In the genomic region with DNA sequence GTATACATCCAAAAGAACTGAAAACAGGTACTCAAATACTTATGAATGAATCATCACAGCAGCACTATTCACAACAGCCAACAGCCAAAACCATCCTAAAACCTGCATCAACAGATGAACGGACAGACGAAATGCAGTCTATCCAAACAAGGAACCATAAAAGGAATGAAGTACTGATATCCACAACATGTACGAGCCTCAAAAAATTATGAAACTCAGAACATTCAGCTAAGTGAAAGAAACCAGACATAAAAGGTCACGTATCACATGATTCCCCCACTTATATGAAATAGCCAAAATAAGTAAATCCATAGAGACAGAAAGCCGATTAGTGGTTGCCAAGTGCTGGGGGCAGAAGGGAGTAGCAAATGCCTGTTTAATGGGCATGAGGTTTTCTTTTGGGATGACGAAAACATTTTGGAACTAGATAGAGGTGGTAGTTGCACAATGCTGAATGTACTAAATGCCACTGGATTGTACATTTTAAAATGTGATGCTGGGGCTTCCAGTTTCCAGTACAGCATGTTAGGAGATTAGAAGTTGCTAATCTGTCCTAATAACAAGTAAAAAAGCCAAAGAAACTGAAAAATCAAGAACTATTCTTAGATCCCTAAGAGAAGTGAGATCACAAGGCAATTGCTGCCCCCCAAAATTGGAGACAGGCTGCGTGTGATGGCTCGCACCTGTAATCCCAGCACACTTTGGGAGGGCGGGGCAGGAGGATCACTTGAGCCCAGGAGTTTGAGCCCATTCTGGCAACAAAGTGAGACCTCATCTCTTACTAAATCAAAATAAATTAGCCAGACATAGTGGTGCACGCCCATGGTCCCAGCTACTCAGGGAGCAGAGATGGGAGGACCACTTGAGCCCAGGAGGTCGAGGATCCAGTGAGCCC, we compare ENCODE assay signal across 10 cellular contexts. TPM values are rescaled to one million over a fixed set of nuclear protein-coding genes. Genes with fewer than 3 reads are reported as not detected.
A peak's percentile ranks its signal among the peaks of the same experiment; 100 is the strongest.
DNase-seq lines count a peak whose midpoint lies in the region; ATAC-seq and TF ChIP-seq lines count a peak whose summit lies in the region.
"Had no signal": no experiment of that assay in that cellular context is flagged by ENCODE, and none has a peak within 500 bp of the region (broad histone marks: within the 10 kb centered on the region; RNA-seq: fewer than 3 reads in every experiment).

No MANE protein-coding gene starts in this region.

- in situ Hi-C loops in IMR-90 (cut with MboI; ENCODE audit: low sequenced_read_pairs), result loop anchor here (5.0 kb wide), 1 partner anchor 51 kb away; no protein-coding TSS in a partner anchor

- no peak overlapping the region; the same call in 1 of the 2 replicates for H3K27ac ChIP-seq in IMR-90 (ENCODE audit: insufficient read depth, low read length)
- H3K27ac ChIP-seq: brain microvascular endothelial cell had no signal

- H3K4ac ChIP-seq in IMR-90 (ENCODE audit: low read depth, low read length), result no peak overlapping the region

- no peak overlapping the region for H3K9ac ChIP-seq in IMR-90 (ENCODE audit: low read depth, low read length)

- H4K5ac ChIP-seq in IMR-90 (ENCODE audit: low read depth, low read length), result no peak overlapping the region

- no peak overlapping the region for H2AK5ac ChIP-seq in IMR-90 (ENCODE audit: low read depth, low read length)

- H3K9me1 ChIP-seq in IMR-90 (ENCODE audit: insufficient read depth, low read length), result peaks cover 11% of the 10 kb centered on the region

- H3K9me3 ChIP-seq in IMR-90 (ENCODE audit: control insufficient read depth, insufficient read depth, low read length), result no peaks in the 10 kb centered on the region

- H3K4me2 ChIP-seq in IMR-90 (ENCODE audit: low read depth, low read length), result no peak overlapping the region

- H3K18ac ChIP-seq in IMR-90 (ENCODE audit: low read depth, low read length), result no peak overlapping the region

- WGBS in IMR-90 (ENCODE audit: extremely low coverage in 2 of 2, insufficient read length in 1 of 2), 2 experiments, result 80% methylated on average over 1 of the region's 11 CpGs; no CpG with 5 or more reads in 1 of the 2 experiments

- H2AK9ac ChIP-seq in IMR-90 (replicated peaks; ENCODE audit: low read depth, low read length, poor library complexity), result no peak overlapping the region

- BruUV-seq in IMR-90 (replicated peaks; lab: Mats Ljungman, UMichigan), result no TSS peak

- POLR2A ChIA-PET in IMR-90 (lab: Charles Lee; ENCODE audit: unreplicated experiment), result no interaction called here

- H2BK120ac ChIP-seq in IMR-90 (ENCODE audit: low read depth, low read length), result no peak overlapping the region

- TF ChIP-seq CTCF in AG10803 (conservative IDR thresholded peaks at IDR 0.05; ENCODE audit: low read length) (no peak), IMR-90 (conservative IDR thresholded peaks at IDR 0.05; ENCODE audit: low read depth, low read length) (no peak), choroid plexus epithelial cell (conservative IDR thresholded peaks at IDR 0.05; ENCODE audit: low read depth, low read length) (no peak)

- intact Hi-C loops in IMR-90 (cut with micrococcal nuclease), result no loop called here

- H3K79me1 ChIP-seq in IMR-90 (ENCODE audit: low read depth in 1 of 2, low read length in 2 of 2), result peaks cover 36 to 73% of the 10 kb centered on the region in 2 experiments

- no peaks in the 10 kb centered on the region for H3K27me3 ChIP-seq in IMR-90 (ENCODE audit: control insufficient read depth, insufficient read depth, low read length)
- H3K27me3 ChIP-seq: brain microvascular endothelial cell had no signal

- no peak overlapping the region for H2BK5ac ChIP-seq in IMR-90 (ENCODE audit: low read depth, low read length, poor library complexity, severe bottlenecking)

- no peak overlapping the region for H3K56ac ChIP-seq in IMR-90 (ENCODE audit: extremely low read depth, insufficient read depth, low read length)

- H3K36me3 ChIP-seq in IMR-90 (ENCODE audit: control insufficient read depth, insufficient read depth, low read length), result no peaks in the 10 kb centered on the region
- H3K36me3 ChIP-seq: brain microvascular endothelial cell had no signal

- peak; percentile 27 for ATAC-seq in IMR-90 (ENCODE audit: low read depth)

- peaks cover 72% of the 10 kb centered on the region for H4K20me1 ChIP-seq in IMR-90 (ENCODE audit: insufficient read depth, low read length)

- no peak overlapping the region for H2BK20ac ChIP-seq in IMR-90 (ENCODE audit: low read depth, low read length)

- H2AFZ ChIP-seq in IMR-90 (replicated peaks; ENCODE audit: low read length, poor library complexity), result no peak overlapping the region

- TF ChIP-seq RAD21 in IMR-90 (IDR thresholded peaks at IDR 0.05; ENCODE audit: low read length), result no peak

- no peak overlapping the region; the same call in 1 of the 2 replicates for H3K4me3 ChIP-seq in AG10803 (ENCODE audit: low read length)
- no peak overlapping the region for H3K4me3 ChIP-seq in IMR-90 (ENCODE audit: insufficient read depth, low read depth, low read length)
- H3K4me3 ChIP-seq in choroid plexus epithelial cell (ENCODE audit: low read depth, low read length), result no peak overlapping the region

- H4K91ac ChIP-seq in IMR-90 (ENCODE audit: insufficient read depth, low read depth, low read length), result no peak overlapping the region

- no peak for TF ChIP-seq POLR2A in IMR-90 (IDR thresholded peaks at IDR 0.05; ENCODE audit: low read depth, low read length)

- DNase-seq in AG10803 (ENCODE audit: low read depth) (peak; percentile 86), IMR-90 (peak; percentile 18), choroid plexus epithelial cell (ENCODE audit: low read depth) (peak; percentile 13), myocyte (ENCODE audit: low read depth) (peak; percentile 3), SIG-M5 (lab: John Stamatoyannopoulos, UW) (no peak), NCI-H1436 (lab: John Stamatoyannopoulos, UW) (no peak), NK-92 (lab: John Stamatoyannopoulos, UW; ENCODE audit: unreplicated experiment) (no peak), NCI-H526 (lab: John Stamatoyannopoulos, UW) (no peak)
- DNase-seq: brain microvascular endothelial cell, NCI-H2081 had no signal

- H3K23ac ChIP-seq in IMR-90 (ENCODE audit: low read depth, low read length), result no peak overlapping the region

- no peak overlapping the region for H4K8ac ChIP-seq in IMR-90 (ENCODE audit: low read depth in 2 of 2, low read length in 2 of 2)

- H3K4me1 ChIP-seq in IMR-90 (ENCODE audit: control insufficient read depth, insufficient read depth, low read length), result peaks cover 5% of the 10 kb centered on the region; the same call in 1 of the 2 replicates

- CTCF ChIA-PET in IMR-90 (lab: Yijun Ruan, JAX), result no interaction called here

- dilution Hi-C loops in IMR-90 (cut with HindIII; ENCODE audit: low sequenced_read_pairs, unreplicated experiment), result no loop called here

- H2BK15ac ChIP-seq in IMR-90 (ENCODE audit: low read depth, low read length), result no peak overlapping the region

- H3K14ac ChIP-seq in IMR-90 (replicated peaks; ENCODE audit: low read depth, low read length), result no peak overlapping the region

TF ChIP-seq in IMR-90, 13 proteins besides CTCF, POLR2A, EP300 and RAD21:
- no peak for TF ChIP-seq NFE2L2 (IDR thresholded peaks at IDR 0.05; ENCODE audit: low read depth, low read length)
- no peak for TF ChIP-seq BHLHE40 (IDR thresholded peaks at IDR 0.05; ENCODE audit: low read depth, low read length)
- TF ChIP-seq MAZ (IDR thresholded peaks at IDR 0.05; ENCODE audit: borderline replicate concordance, low read depth, low read length), result no peak
- no peak for TF ChIP-seq MXI1 (IDR thresholded peaks at IDR 0.05; ENCODE audit: borderline replicate concordance, low read depth, low read length)
- TF ChIP-seq CEBPB (IDR thresholded peaks at IDR 0.05; ENCODE audit: low read depth, low read length), result peak; percentile 76
- no peak for TF ChIP-seq FOS (IDR thresholded peaks at IDR 0.05; ENCODE audit: low read depth, low read length)

RNA-seq across cellular contexts. Expression of a gene that starts 25.3 kb away (rescaled TPM):
- total RNA-seq in IMR-90 (2012; rRNA removed) (30.1 and 31.9 TPM in 2 replicates), myocyte (17.1 and 23.5 TPM in 2 replicates)
- 55.0 and 72.2 TPM in 2 replicates for polyA plus RNA-seq in IMR-90 (2012; rRNA removed)
- polyA plus RNA-seq in IMR-90 (2012; cell fraction: cytosol; rRNA removed), result 61.7 and 74.8 TPM in 2 replicates
- 63.4 and 67.9 TPM in 2 replicates for polyA plus RNA-seq in IMR-90 (2012; cell fraction: nucleus; rRNA removed; ENCODE audit: low replicate concordance)
- 71.5 TPM for polyA plus RNA-seq in myocyte (2012)

Comparison
In these comparisons a context has a peak if more than half of its experiments do, and no peak if none do; other contexts are left out.
1. DNase-seq: peak in AG10803 (single experiment), IMR-90 (single experiment), choroid plexus epithelial cell (single experiment) and myocyte (single experiment); none in SIG-M5 (single experiment), NCI-H1436 (single experiment), NK-92 (single experiment) and NCI-H526 (0 of 2).